ENCODE assay signal across 8 cellular contexts in the genomic region with DNA sequence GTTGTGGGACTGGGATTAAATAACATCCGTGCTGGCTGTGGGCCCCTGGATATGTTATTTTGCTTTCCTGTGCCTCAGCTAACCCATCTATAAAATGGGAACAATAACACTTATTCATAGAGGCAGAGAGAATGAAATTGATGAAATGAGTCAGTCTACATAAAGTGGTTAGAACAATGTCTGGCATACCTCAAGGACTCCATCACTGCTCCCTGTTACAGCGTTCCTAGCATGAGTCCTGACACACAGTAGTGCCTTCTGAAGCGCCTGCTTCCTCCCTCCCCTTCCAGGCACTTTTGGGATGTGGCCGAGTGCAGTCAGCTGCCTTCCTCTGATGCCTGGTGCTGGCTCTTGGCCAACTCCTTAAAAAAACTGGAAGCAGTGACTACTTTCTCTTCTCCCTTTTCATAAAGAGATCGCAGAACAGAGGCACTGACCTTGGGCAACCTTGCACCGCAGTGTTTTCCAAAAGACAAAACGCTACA.
A peak's percentile ranks its signal among the peaks of the same experiment; 100 is the strongest.
DNase-seq lines count a peak whose midpoint lies in the region; ATAC-seq and TF ChIP-seq lines count a peak whose summit lies in the region.
"Had no signal": no experiment of that assay in that cellular context is flagged by ENCODE, and none has a peak within 500 bp of the region (broad histone marks: within the 10 kb centered on the region; RNA-seq: fewer than 3 reads in every experiment).

No MANE protein-coding gene starts in this region.

- H3K4me3 ChIP-seq in brain microvascular endothelial cell (ENCODE audit: low read depth, low read length): no peak overlapping the region
- H3K4me3 ChIP-seq in tibial artery: no peak overlapping the region

- H3K27me3 ChIP-seq in brain microvascular endothelial cell (replicated peaks) (no peaks in the 10 kb centered on the region), tibial artery (no peaks in the 10 kb centered on the region)

- H3K36me3 ChIP-seq in brain microvascular endothelial cell (replicated peaks): no peaks in the 10 kb centered on the region
- H3K36me3 ChIP-seq in tibial artery: no peaks in the 10 kb centered on the region

- in situ Hi-C loops in brain microvascular endothelial cell (cut with HindIII; ENCODE audit: low pct_ligation_motif_present, low sequenced_read_pairs): no loop called here

- H3K9me3 ChIP-seq in tibial artery: no peaks in the 10 kb centered on the region

- H3K27ac ChIP-seq in brain microvascular endothelial cell (no peak overlapping the region), tibial artery (peak overlapping the region; percentile 34 to 35)

- TF ChIP-seq CTCF in brain microvascular endothelial cell (IDR thresholded peaks at IDR 0.05; ENCODE audit: low read depth, low read length, missing control alignments) (no peak), tibial artery (IDR thresholded peaks at IDR 0.05) (no peak)

- no peak for ATAC-seq in GM19351 (IDR thresholded peaks at IDR 0.05; ENCODE audit: unreplicated experiment)
- ATAC-seq: Panc1 had no signal

- intact Hi-C loops in tibial artery (cut with DNase I; ENCODE audit: low total_unique reads): no loop called here

- peak; percentile 5 for DNase-seq in NCI-H2029 (lab: John Stamatoyannopoulos, UW)
- DNase-seq in brain microvascular endothelial cell: peak; percentile 86
- peak; percentile 95 for DNase-seq in kidney tubule cell (ENCODE audit: low spot score)
- peak; percentile 84 to 92 for DNase-seq in tibial artery
- no peak for DNase-seq in activated effector memory CD4-positive, alpha-beta T cell treated with anti-CD3 and anti-CD28 coated beads, Interleukin-2, amount 50 U/mL, for 16 hours
- no peak for DNase-seq in NCI-H1417 treated with DMSO at 0.1 percent for 48 hours (lab: John Stamatoyannopoulos, UW)

- H3K4me1 ChIP-seq in tibial artery: peaks cover 0 to 26% (median 17%) of the 10 kb centered on the region in 4 donors

Comparison
In these comparisons a context has a peak if more than half of its experiments do, and no peak if none do; other contexts are left out.
1. DNase-seq: peak in NCI-H2029 (single experiment), brain microvascular endothelial cell (single experiment), kidney tubule cell (single experiment) and tibial artery (2 of 2); none in activated effector memory CD4-positive, alpha-beta T cell treated with anti-CD3 and anti-CD28 coated beads, Interleukin-2, amount 50 U/mL, for 16 hours (single experiment) and NCI-H1417 treated with DMSO at 0.1 percent for 48 hours (single experiment).